ENCODE assay signal across 25 cellular contexts in genomic region chr3:184275302-184275701, GRCh38. TPM values are rescaled to one million over a fixed set of nuclear protein-coding genes. Genes with fewer than 3 reads are reported as not detected.
A peak's percentile ranks its signal among the peaks of the same experiment; 100 is the strongest.
DNase-seq lines count a peak whose midpoint lies in the region; ATAC-seq, FAIRE-seq and TF ChIP-seq lines count a peak whose summit lies in the region.
"Had no signal": no experiment of that assay in that cellular context is flagged by ENCODE, and none has a peak within 500 bp of the region (broad histone marks: within the 10 kb centered on the region; RNA-seq: fewer than 3 reads in every experiment).

No MANE protein-coding gene starts in this region.

- H3K4me3 Mint-ChIP-seq in astrocyte (ENCODE audit: unreplicated experiment), result no peak overlapping the region
- no peak overlapping the region for H3K4me3 Mint-ChIP-seq in activated T-helper 17 cell treated with anti-CD3 and anti-CD28 coated beads, Interleukin-2, amount 50 U/mL, for 72 hours
- H3K4me3 Mint-ChIP-seq: activated CD4-positive, alpha-beta memory T cell treated with anti-CD3 and anti-CD28 coated beads for 36 hours; activated T-cell treated with anti-CD3 and anti-CD28 coated beads, Interleukin-2, amount 50 U/mL, for 24 hours had no signal

- H3K36me3 ChIP-seq in HUES48 (ENCODE audit: control insufficient read depth, insufficient read depth, low read length) (no peaks in the 10 kb centered on the region), astrocyte (ENCODE audit: insufficient read depth, low read length) (no peaks in the 10 kb centered on the region)
- H3K36me3 ChIP-seq: sigmoid colon, tibial nerve had no signal

- H3K27me3 ChIP-seq in HUES48 (ENCODE audit: control insufficient read depth, insufficient read depth, low read length) (peaks cover 30% of the 10 kb centered on the region), astrocyte (ENCODE audit: insufficient read depth, low read length) (peaks cover 39% of the 10 kb centered on the region)

- no peaks in the 10 kb centered on the region for H3K79me2 ChIP-seq in astrocyte (ENCODE audit: insufficient read depth, low read length)

- TF ChIP-seq CTCF in astrocyte (IDR thresholded peaks at IDR 0.05; ENCODE audit: insufficient read depth, low read depth, low read length) (no peak), GM10248 (IDR thresholded peaks at IDR 0.05; ENCODE audit: control extremely low read depth, extremely low read depth, low read depth, missing control alignments) (no peak)

- H3K36me3 Mint-ChIP-seq in astrocyte (ENCODE audit: low read depth, unreplicated experiment), result no peaks in the 10 kb centered on the region
- no peaks in the 10 kb centered on the region for H3K36me3 Mint-ChIP-seq in activated T-helper 17 cell treated with anti-CD3 and anti-CD28 coated beads, Interleukin-2, amount 50 U/mL, for 72 hours (ENCODE audit: low read depth)
- H3K36me3 Mint-ChIP-seq: activated CD4-positive, alpha-beta memory T cell treated with anti-CD3 and anti-CD28 coated beads for 36 hours had no signal

- H3K4me3 ChIP-seq in HUES48 (ENCODE audit: low read depth, low read length) (peak overlapping the region; percentile 45), astrocyte (ENCODE audit: insufficient read depth, low read depth, low read length) (no peak overlapping the region), iPS-18c (ENCODE audit: insufficient read depth, low read depth, low read length) (0 out of 2 replicates have a peak overlapping the region, but pooled peaks have one; percentile 21)
- H3K4me3 ChIP-seq: tibial nerve had no signal

- no peaks in the 10 kb centered on the region for H3K9me3 ChIP-seq in HUES48 (ENCODE audit: control insufficient read depth, insufficient read depth, low read length)
- H3K9me3 ChIP-seq in astrocyte (ENCODE audit: insufficient read depth, low read depth, low read length), result no peaks in the 10 kb centered on the region
- H3K9me3 ChIP-seq in iPS-18c (ENCODE audit: control insufficient read depth, insufficient read depth, low read length), result no peaks in the 10 kb centered on the region
- H3K9me3 ChIP-seq: sigmoid colon had no signal

- H3K27me3 Mint-ChIP-seq in astrocyte (ENCODE audit: low read depth, unreplicated experiment), result peaks cover 60% of the 10 kb centered on the region
- H3K27me3 Mint-ChIP-seq in activated T-helper 17 cell treated with anti-CD3 and anti-CD28 coated beads, Interleukin-2, amount 50 U/mL, for 72 hours, result peaks cover 34% of the 10 kb centered on the region

- no peak for ATAC-seq in activated T-helper 17 cell treated with anti-CD3 and anti-CD28 coated beads, Interleukin-2, amount 50 U/mL, for 72 hours (replicated peaks)
- ATAC-seq: left lobe of liver had no signal

- H3K4me2 ChIP-seq in astrocyte (ENCODE audit: low read length), result peak overlapping the region; percentile 67

- DNase-seq in astrocyte (ENCODE audit: low read depth), result no peak
- peak; percentile 60 for DNase-seq in posterior vena cava (ENCODE audit: low spot score)
- no peak for DNase-seq in GM10248 (ENCODE audit: extremely low spot score)
- DNase-seq in RCC 7860 (ENCODE audit: low spot score), result no peak
- DNase-seq in GM19239 (ENCODE audit: insufficient read length, low spot score), result no peak
- DNase-seq: activated CD4-positive, alpha-beta memory T cell treated with anti-CD3 and anti-CD28 coated beads for 36 hours; activated T-cell treated with anti-CD3 and anti-CD28 coated beads, Interleukin-2, amount 50 U/mL, for 24 hours; DND-41; Kasumi-1; NCI-H1092 treated with DMSO at 0.1 percent for 48 hours; NCI-H2107; SHP77 treated with DMSO at 0.1 percent for 48 hours; sigmoid colon; stimulated activated naive CD4-positive, alpha-beta T cell had no signal

- peaks cover 5% of the 10 kb centered on the region for H3K9me3 Mint-ChIP-seq in astrocyte (ENCODE audit: unreplicated experiment)
- H3K9me3 Mint-ChIP-seq in activated T-helper 17 cell treated with anti-CD3 and anti-CD28 coated beads, Interleukin-2, amount 50 U/mL, for 72 hours, result no peaks in the 10 kb centered on the region
- H3K9me3 Mint-ChIP-seq: activated CD4-positive, alpha-beta memory T cell treated with anti-CD3 and anti-CD28 coated beads for 36 hours; activated T-cell treated with anti-CD3 and anti-CD28 coated beads, Interleukin-2, amount 50 U/mL, for 24 hours had no signal

- POLR2A ChIA-PET in GM10248 (lab: Yijun Ruan, JAX), result no interaction called here

- H4K20me1 ChIP-seq in astrocyte (ENCODE audit: insufficient read depth, low read length), result no peaks in the 10 kb centered on the region

- CTCF ChIA-PET in GM10248 (lab: Yijun Ruan, JAX), result no interaction called here

- no peak overlapping the region for H3K27ac Mint-ChIP-seq in astrocyte (ENCODE audit: unreplicated experiment)
- H3K27ac Mint-ChIP-seq in activated T-helper 17 cell treated with anti-CD3 and anti-CD28 coated beads, Interleukin-2, amount 50 U/mL, for 72 hours, result no peak overlapping the region
- H3K27ac Mint-ChIP-seq: activated CD4-positive, alpha-beta memory T cell treated with anti-CD3 and anti-CD28 coated beads for 36 hours; activated T-cell treated with anti-CD3 and anti-CD28 coated beads, Interleukin-2, amount 50 U/mL, for 24 hours had no signal

- FAIRE-seq in astrocyte (lab: Jason Lieb, UNC) (no peak), RCC 7860 (lab: Jason Lieb, UNC) (no peak), GM19239 (lab: Jason Lieb, UNC) (no peak)
- FAIRE-seq: bronchial epithelial cell, GM18507 had no signal

- no peaks in the 10 kb centered on the region for H3K4me1 Mint-ChIP-seq in astrocyte (ENCODE audit: low read depth, unreplicated experiment)
- H3K4me1 Mint-ChIP-seq in activated T-helper 17 cell treated with anti-CD3 and anti-CD28 coated beads, Interleukin-2, amount 50 U/mL, for 72 hours, result peaks cover 6% of the 10 kb centered on the region

- H3K9ac ChIP-seq in HUES48 (ENCODE audit: low read depth, low read length), result no peak overlapping the region
- H3K9ac ChIP-seq in astrocyte (ENCODE audit: low read length), result no peak overlapping the region

- H3K27ac ChIP-seq in HUES48 (ENCODE audit: low read depth, low read length), result no peak overlapping the region
- no peak overlapping the region for H3K27ac ChIP-seq in astrocyte (ENCODE audit: low read depth, low read length)
- H3K27ac ChIP-seq: sigmoid colon, tibial nerve had no signal

- H2AFZ ChIP-seq in astrocyte (ENCODE audit: low read depth, low read length), result peak overlapping the region; percentile 24

- H3K4me1 ChIP-seq in HUES48 (ENCODE audit: control insufficient read depth, insufficient read depth, low read length), result no peaks in the 10 kb centered on the region
- no peaks in the 10 kb centered on the region for H3K4me1 ChIP-seq in astrocyte (ENCODE audit: insufficient read depth, low read length)

- intact Hi-C loops in posterior vena cava (cut with DNase I), result no loop called here

RNA-seq across cellular contexts. Expression of gene ECE2, which starts 0.5 kb away (rescaled TPM):
- not detected in 2 replicates for total RNA-seq in astrocyte
- not detected for total RNA-seq in posterior vena cava
- not detected for total RNA-seq in activated T-helper 17 cell treated with anti-CD3 and anti-CD28 coated beads, Interleukin-2, amount 50 U/mL, for 72 hours
- total RNA-seq: activated CD4-positive, alpha-beta memory T cell treated with anti-CD3 and anti-CD28 coated beads for 36 hours; bronchial epithelial cell; dermis microvascular lymphatic vessel endothelial cell; esophagus mucosa; left lobe of liver; mononuclear cell; T-helper 1 cell treated with Interleukin-12 subunit alpha and Interleukin-12 subunit beta and Interleukin-4 antibody, amounts not matched to agents 30 ng/mL and 1 ng/mL, for 36 hours; tibial nerve had no signal

RNA-seq across cellular contexts. Expression of gene CAMK2N2, which starts 13.9 kb away (rescaled TPM):
- 2.6 and 3.4 TPM in 2 replicates for total RNA-seq in astrocyte
- under 1 TPM in 1 of 2 donors, not detected in 1; 0.24 TPM for total RNA-seq in posterior vena cava
- 1 to 10 TPM in 1 of 2 donors, under 1 TPM in 1; 0.64 to 1.2 TPM for total RNA-seq in activated T-helper 17 cell treated with anti-CD3 and anti-CD28 coated beads, Interleukin-2, amount 50 U/mL, for 72 hours
- total RNA-seq: bronchial epithelial cell, dermis microvascular lymphatic vessel endothelial cell, mononuclear cell, tibial nerve had no signal

RNA-seq across cellular contexts. Expression of gene PSMD2, which starts 23.7 kb away (rescaled TPM):
- 496 and 588 TPM in 2 replicates for total RNA-seq in astrocyte
- 100 to 1,000 TPM; 128 to 163 TPM for total RNA-seq in posterior vena cava
- 100 to 1,000 TPM; 143 to 311 TPM for total RNA-seq in activated T-helper 17 cell treated with anti-CD3 and anti-CD28 coated beads, Interleukin-2, amount 50 U/mL, for 72 hours

RNA-seq across cellular contexts. Expression of gene EEF1AKMT4, which starts 25.8 kb away (rescaled TPM):
- 7.2 TPM in 2 replicates for total RNA-seq in astrocyte
- total RNA-seq in posterior vena cava, result 1 to 10 TPM; 1.3 to 2.5 TPM
- 10 to 100 TPM in 1 of 2 donors, 1 to 10 TPM in 1; 8.0 to 13.6 TPM for total RNA-seq in activated T-helper 17 cell treated with anti-CD3 and anti-CD28 coated beads, Interleukin-2, amount 50 U/mL, for 72 hours

RNA-seq across cellular contexts. Expression of gene ALG3, which starts 26.5 kb away (rescaled TPM):
- total RNA-seq in astrocyte (47.1 and 51.1 TPM in 2 replicates), posterior vena cava (10 to 100 TPM; 26.8 to 28.6 TPM)
- 10 to 100 TPM; 33.4 to 49.9 TPM for total RNA-seq in activated T-helper 17 cell treated with anti-CD3 and anti-CD28 coated beads, Interleukin-2, amount 50 U/mL, for 72 hours
